Comparison of ENCODE assay signal across 8 cellular contexts in the genomic region with DNA sequence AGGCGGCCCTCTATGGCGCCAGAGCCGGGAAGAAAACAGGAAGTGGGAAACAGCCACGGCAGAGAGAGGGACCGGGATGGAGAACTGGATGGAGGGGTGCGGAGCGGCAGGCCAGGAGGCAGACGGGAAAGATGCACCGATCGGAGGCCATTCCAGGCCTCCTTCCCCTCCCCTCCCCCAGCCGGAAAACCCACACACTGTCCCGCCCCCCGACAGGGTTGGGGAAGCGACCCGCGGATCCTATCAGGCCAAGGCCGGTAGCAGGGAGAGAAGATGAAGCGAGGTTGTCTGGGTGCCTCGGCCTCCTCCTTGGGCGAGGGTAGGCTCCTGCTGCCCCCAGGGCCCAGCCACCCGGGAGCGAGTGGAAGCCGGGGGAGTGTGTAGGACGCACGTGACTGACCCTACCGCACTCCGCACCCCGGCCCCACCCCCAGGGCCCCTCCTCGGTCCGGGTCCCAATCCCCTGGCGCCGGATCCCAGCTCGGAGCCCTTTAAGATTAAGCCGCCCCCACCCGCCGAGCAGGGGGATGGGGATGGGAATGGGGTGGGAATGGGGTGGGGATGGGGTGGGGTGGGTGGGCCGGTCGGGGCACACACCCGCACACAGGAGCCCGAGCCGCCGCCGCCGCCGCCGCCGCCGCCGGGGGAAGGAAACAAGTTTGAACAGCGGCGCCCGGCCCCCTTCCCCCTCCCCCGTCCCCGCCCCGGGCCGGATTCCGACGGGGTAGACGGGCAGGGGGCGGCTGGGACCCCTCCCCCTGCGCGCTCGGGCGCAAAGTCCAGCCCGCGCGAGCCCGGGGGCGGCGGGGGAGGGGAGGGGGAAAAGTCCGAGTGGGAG. TPM values are rescaled to one million over a fixed set of nuclear protein-coding genes. Genes with fewer than 3 reads are reported as not detected.
DNase-seq lines count a peak whose midpoint lies in the region; ATAC-seq, FAIRE-seq and TF ChIP-seq lines count a peak whose summit lies in the region.

No MANE protein-coding gene starts in this region.

- BruUV-seq in GM12878 (replicated peaks; lab: Mats Ljungman, UMichigan), result no TSS peak

- CTCF ChIA-PET in GM12878 (lab: Yijun Ruan, JAX), result no interaction called here

- SMC1A ChIA-PET in GM12878 (lab: Charles Lee; ENCODE audit: uncharacterized antibody, unreplicated experiment), result no interaction called here

- peak; percentile 69 for TF ChIP-seq POLR2A in GM12878 (IDR thresholded peaks at IDR 0.05; ENCODE audit: low read depth, low read length)

- H3K27ac Mint-ChIP-seq in IgD-negative memory B cell, result peak overlapping the region; percentile 92 to 99 (median 92)

- peak overlapping the region; percentile 94 for H3K27ac ChIP-seq in GM12878 (ENCODE audit: control insufficient read depth, insufficient read depth)
- H3K27ac ChIP-seq in iPS-18a (ENCODE audit: low read length), result peak overlapping the region; percentile 82
- peak overlapping the region; percentile 94 for H3K27ac ChIP-seq in skeletal muscle tissue (ENCODE audit: low read depth, low read length)

- TF ChIP-seq EP300 in GM12878 (IDR thresholded peaks at IDR 0.05; ENCODE audit: borderline replicate concordance in 1 of 2, control insufficient read depth in 1 of 2, low read depth in 2 of 2, low read length in 2 of 2), result no peak

- no peaks in the 10 kb centered on the region for H3K9me3 Mint-ChIP-seq in IgD-negative memory B cell

- peak overlapping the region; percentile 91 for H3K4me2 ChIP-seq in GM12878 (ENCODE audit: control insufficient read depth, insufficient read depth)

- peak; percentile 48 for ATAC-seq in GM12878

- in situ Hi-C loops in GM12878 (cut with MboI), result no loop called here

- peaks cover 0 to 7% of the 10 kb centered on the region in 2 experiments; a peak in 2 of 4 replicates for H3K36me3 ChIP-seq in GM12878 (ENCODE audit: control insufficient read depth in 2 of 2, insufficient read depth in 2 of 2, low read length in 1 of 2)
- peaks cover 3% of the 10 kb centered on the region for H3K36me3 ChIP-seq in iPS-18a (ENCODE audit: control insufficient read depth, low read depth, low read length)
- H3K36me3 ChIP-seq in skeletal muscle tissue (ENCODE audit: control insufficient read depth in 3 of 3, insufficient read depth in 3 of 3, low read length in 3 of 3), result peaks cover 0 to 9% (median 4%) of the 10 kb centered on the region in 3 donors

- DNase-seq in NCI-H2196 (lab: John Stamatoyannopoulos, UW; ENCODE audit: unreplicated experiment) (peak; percentile 35), NCI-H2196 treated with DMSO at 0.1 percent for 48 hours (lab: John Stamatoyannopoulos, UW; ENCODE audit: unreplicated experiment) (no peak), T-helper 9 cell (peak; percentile 64), GM12878 (ENCODE audit: low read depth, low spot score) (no peak), cerebellar nuclear complex (lab: John Stamatoyannopoulos, UW) (no peak)

- H3K4me3 ChIP-seq in GM12878 (peak overlapping the region; percentile 99), iPS-18a (ENCODE audit: low read length) (peak overlapping the region; percentile 89), skeletal muscle tissue (ENCODE audit: low read length in 3 of 3) (peak overlapping the region; percentile 68 to 82 (median 78))

- H3K4me1 Mint-ChIP-seq in IgD-negative memory B cell, result peaks cover 14 to 18% (median 17%) of the 10 kb centered on the region in 3 donors

- RAD21 ChIA-PET in GM12878 (lab: Charles Lee; ENCODE audit: unreplicated experiment), result no interaction called here

- H3K4me1 ChIP-seq in GM12878 (ENCODE audit: control insufficient read depth, insufficient read depth, low read length), result peaks cover 16% of the 10 kb centered on the region
- peaks cover 17% of the 10 kb centered on the region for H3K4me1 ChIP-seq in iPS-18a (ENCODE audit: control insufficient read depth, low read depth, low read length)
- peaks cover 32 to 46% (median 40%) of the 10 kb centered on the region in 3 donors for H3K4me1 ChIP-seq in skeletal muscle tissue (ENCODE audit: control insufficient read depth in 3 of 3, insufficient read depth in 3 of 3, low read length in 3 of 3)

- FAIRE-seq in GM12878 (lab: Jason Lieb, UNC), result no peak

- peak overlapping the region; percentile 56 for H2AFZ ChIP-seq in GM12878 (ENCODE audit: control insufficient read depth, low read depth, low read length)

- H3K27me3 ChIP-seq in GM12878 (replicated peaks in 1 of 2; ENCODE audit: control insufficient read depth in 2 of 2, insufficient read depth in 2 of 2, low read length in 1 of 2) (no peaks in the 10 kb centered on the region), iPS-18a (ENCODE audit: control insufficient read depth, insufficient read depth, low read length) (peaks cover 12% of the 10 kb centered on the region), skeletal muscle tissue (ENCODE audit: control insufficient read depth in 3 of 3, insufficient read depth in 3 of 3, low read length in 3 of 3) (peaks cover 0 to 42% (median 27%) of the 10 kb centered on the region in 3 donors)

- H3K9me3 ChIP-seq in GM12878 (replicated peaks; ENCODE audit: control insufficient read depth, insufficient read depth, low read length) (no peaks in the 10 kb centered on the region), iPS-18a (ENCODE audit: control insufficient read depth, low read depth, low read length) (no peaks in the 10 kb centered on the region), skeletal muscle tissue (ENCODE audit: control insufficient read depth in 3 of 3, low read length in 3 of 3) (no peaks in the 10 kb centered on the region)

- intact Hi-C loops in GM12878 (cut with micrococcal nuclease; ENCODE audit: unreplicated experiment), result no loop called here

- no peaks in the 10 kb centered on the region for H4K20me1 ChIP-seq in GM12878 (ENCODE audit: control insufficient read depth, insufficient read depth)

- peak overlapping the region; percentile 85 to 95 (median 90) for H3K4me3 Mint-ChIP-seq in IgD-negative memory B cell

- peaks cover 10% of the 10 kb centered on the region for H3K27me3 Mint-ChIP-seq in IgD-negative memory B cell

- no peak for TF ChIP-seq RAD21 in GM12878 (IDR thresholded peaks at IDR 0.05; ENCODE audit: insufficient read depth, low read depth, low read length)

- no peak for TF ChIP-seq CTCF in GM12878 (IDR thresholded peaks at IDR 0.05 in 2 of 3, conservative IDR thresholded peaks at IDR 0.05 in 1 of 3; ENCODE audit: control insufficient read depth in 2 of 3, extremely low read depth in 1 of 3, insufficient read depth in 1 of 3, low read depth in 3 of 3, low read length in 3 of 3)

- no peaks in the 10 kb centered on the region for H3K36me3 Mint-ChIP-seq in IgD-negative memory B cell

- WGBS in GM12878 (ENCODE audit: insufficient coverage, insufficient replicate concordance, low lambda C conversion rate, missing lambda C conversion rate), result 2% methylated on average over 27 of the region's 71 CpGs

- POLR2A ChIA-PET in GM12878 (lab: Charles Lee), result no interaction called here

- H3K9ac ChIP-seq in GM12878 (ENCODE audit: control insufficient read depth, insufficient read depth, low read length) (peak overlapping the region; percentile 94), iPS-18a (ENCODE audit: low read length) (peak overlapping the region; percentile 90), skeletal muscle tissue (ENCODE audit: low read depth in 1 of 3, low read length in 3 of 3) (peak overlapping the region; percentile 71 to 77 (median 77))

- H3K79me2 ChIP-seq in GM12878 (ENCODE audit: control insufficient read depth, insufficient read depth, low read length), result peaks cover 43% of the 10 kb centered on the region

RNA-seq across cellular contexts. Expression of gene ERF, which starts 1.5 kb away (rescaled TPM):
- polyA plus RNA-seq in IgD-negative memory B cell, result 6.7 TPM
- total RNA-seq in GM12878 (2013; cell fraction: nucleolus; rRNA removed), result 29.9 and 31.1 TPM in 2 replicates
- total RNA-seq in GM12878 (2014; rRNA removed), result 15.9 and 22.2 TPM in 2 replicates
- total RNA-seq in GM12878 (2014; rRNA removed; fragmentation: Illumina TruSeq; extraction: Trizol), result 12.1 and 12.8 TPM in 2 replicates
- total RNA-seq in GM12878 (2021), result 51.8 and 56.3 TPM in 2 replicates
- 3.6 TPM for polyA plus RNA-seq in GM12878 (2011; ENCODE audit: low read depth)
- 15.1 and 34.5 TPM in 2 replicates for polyA plus RNA-seq in GM12878 (2011; rRNA removed)
- polyA plus RNA-seq in GM12878 (2011; cell fraction: cytosol; rRNA removed), result 23.3 and 39.9 TPM in 2 replicates
- polyA plus RNA-seq in GM12878 (2011; cell fraction: nucleus; rRNA removed), result 164 and 188 TPM in 2 replicates
- polyA plus RNA-seq in GM12878 (2012), result 21.7 and 22.0 TPM in 2 replicates
- polyA plus RNA-seq in GM12878 (2014; fragmentation: Illumina TruSeq; extraction: Trizol), result 4.9 and 17.8 TPM in 2 replicates
- polyA plus RNA-seq in GM12878 (2014; fragmentation: Nextera tagmentation; extraction: Ambion mirVana), result under 1 TPM; 0.02 to 0.04 TPM
- 33.0 and 40.2 TPM in 2 replicates for polyA plus RNA-seq in GM12878 (2014; rRNA removed)
- polyA plus RNA-seq in GM12878 (2016; fragmentation: Nextera tagmentation; extraction: Ambion mirVana), result 1 to 10 TPM; 8.3 to 8.9 TPM
- 27.0 and 49.3 TPM in 2 replicates for polyA minus RNA-seq in GM12878 (2011; rRNA and poly(A)+ RNA removed)
- polyA minus RNA-seq in GM12878 (2011; cell fraction: cytosol; rRNA and poly(A)+ RNA removed), result 19.8 and 25.4 TPM in 2 replicates
- 34.6 and 45.5 TPM in 2 replicates for polyA minus RNA-seq in GM12878 (2011; cell fraction: nucleus; rRNA and poly(A)+ RNA removed)
- total RNA-seq in skeletal muscle tissue, result 12.0 TPM

RNA-seq across cellular contexts. Expression of gene GSK3A, which starts 11.1 kb away (rescaled TPM):
- polyA plus RNA-seq in IgD-negative memory B cell (24.5 TPM), GM12878 (2011; rRNA removed) (17.5 and 41.3 TPM in 2 replicates), GM12878 (2014; fragmentation: Illumina TruSeq; extraction: Trizol) (35.2 and 47.9 TPM in 2 replicates), GM12878 (2014; fragmentation: Nextera tagmentation; extraction: Ambion mirVana) (1 to 10 TPM in 1 of 2 experiments, under 1 TPM in 1; 1.00 to 1.2 TPM), GM12878 (2014; rRNA removed) (40.9 and 48.8 TPM in 2 replicates), GM12878 (2016; fragmentation: Nextera tagmentation; extraction: Ambion mirVana) (10 to 100 TPM in 1 of 2 experiments, 1 to 10 TPM in 1; 3.8 to 11.4 TPM)
- 7.7 and 11.1 TPM in 2 replicates for total RNA-seq in GM12878 (2013; cell fraction: nucleolus; rRNA removed)
- total RNA-seq in GM12878 (2014; rRNA removed) (11.5 and 15.0 TPM in 2 replicates), GM12878 (2014; rRNA removed; fragmentation: Illumina TruSeq; extraction: Trizol) (15.3 and 15.8 TPM in 2 replicates), GM12878 (2021) (35.6 and 38.6 TPM in 2 replicates), skeletal muscle tissue (5.2 TPM)
- polyA plus RNA-seq in GM12878 (2011; ENCODE audit: low read depth), result 12.6 TPM
- polyA plus RNA-seq in GM12878 (2011; cell fraction: cytosol; rRNA removed), result 44.7 and 48.5 TPM in 2 replicates
- 32.0 and 39.9 TPM in 2 replicates for polyA plus RNA-seq in GM12878 (2011; cell fraction: nucleus; rRNA removed)
- polyA plus RNA-seq in GM12878 (2012), result 24.5 and 27.4 TPM in 2 replicates
- 18.6 and 31.7 TPM in 2 replicates for polyA minus RNA-seq in GM12878 (2011; rRNA and poly(A)+ RNA removed)
- 14.7 and 17.7 TPM in 2 replicates for polyA minus RNA-seq in GM12878 (2011; cell fraction: cytosol; rRNA and poly(A)+ RNA removed)
- polyA minus RNA-seq in GM12878 (2011; cell fraction: nucleus; rRNA and poly(A)+ RNA removed), result 4.2 and 6.6 TPM in 2 replicates

RNA-seq across cellular contexts. Expression of gene CIC, which starts 15.6 kb away (rescaled TPM):
- polyA plus RNA-seq in IgD-negative memory B cell (4.5 TPM), GM12878 (2011; rRNA removed) (2.4 and 3.8 TPM in 2 replicates), GM12878 (2014; fragmentation: Illumina TruSeq; extraction: Trizol) (1.7 and 7.4 TPM in 2 replicates), GM12878 (2014; fragmentation: Nextera tagmentation; extraction: Ambion mirVana) (under 1 TPM; 0.18 to 0.24 TPM), GM12878 (2014; rRNA removed) (24.0 and 27.7 TPM in 2 replicates), GM12878 (2016; fragmentation: Nextera tagmentation; extraction: Ambion mirVana) (1 to 10 TPM; 6.9 to 8.1 TPM)
- 33.3 and 49.5 TPM in 2 replicates for total RNA-seq in GM12878 (2013; cell fraction: nucleolus; rRNA removed)
- total RNA-seq in GM12878 (2014; rRNA removed) (8.0 and 9.5 TPM in 2 replicates), GM12878 (2014; rRNA removed; fragmentation: Illumina TruSeq; extraction: Trizol) (4.3 and 6.5 TPM in 2 replicates), GM12878 (2021) (47.3 and 50.6 TPM in 2 replicates), skeletal muscle tissue (10.4 TPM)
- 9.5 TPM for polyA plus RNA-seq in GM12878 (2011; ENCODE audit: low read depth)
- 6.7 and 9.9 TPM in 2 replicates for polyA plus RNA-seq in GM12878 (2011; cell fraction: cytosol; rRNA removed)
- 76.7 and 94.7 TPM in 2 replicates for polyA plus RNA-seq in GM12878 (2011; cell fraction: nucleus; rRNA removed)
- 29.1 and 30.8 TPM in 2 replicates for polyA plus RNA-seq in GM12878 (2012)
- polyA minus RNA-seq in GM12878 (2011; rRNA and poly(A)+ RNA removed), result 2.1 and 9.8 TPM in 2 replicates
- polyA minus RNA-seq in GM12878 (2011; cell fraction: cytosol; rRNA and poly(A)+ RNA removed), result 10.2 and 11.2 TPM in 2 replicates
- polyA minus RNA-seq in GM12878 (2011; cell fraction: nucleus; rRNA and poly(A)+ RNA removed), result 13.1 and 24.6 TPM in 2 replicates

RNA-seq across cellular contexts. Expression of gene ZNF526, which starts 33.4 kb away (rescaled TPM):
- polyA plus RNA-seq in IgD-negative memory B cell (8.0 TPM), GM12878 (2011; rRNA removed) (2.1 and 4.2 TPM in 2 replicates), GM12878 (2014; fragmentation: Illumina TruSeq; extraction: Trizol) (2.4 and 4.2 TPM in 2 replicates), GM12878 (2014; fragmentation: Nextera tagmentation; extraction: Ambion mirVana) (1 to 10 TPM; 1.8 to 2.0 TPM), GM12878 (2014; rRNA removed) (5.6 and 7.2 TPM in 2 replicates), GM12878 (2016; fragmentation: Nextera tagmentation; extraction: Ambion mirVana) (10 to 100 TPM; 12.8 to 13.3 TPM)
- 33.6 and 41.2 TPM in 2 replicates for total RNA-seq in GM12878 (2013; cell fraction: nucleolus; rRNA removed)
- total RNA-seq in GM12878 (2014; rRNA removed) (8.3 and 9.6 TPM in 2 replicates), GM12878 (2014; rRNA removed; fragmentation: Illumina TruSeq; extraction: Trizol) (5.3 and 5.4 TPM in 2 replicates), GM12878 (2021) (14.7 and 18.3 TPM in 2 replicates), skeletal muscle tissue (7.8 TPM)
- 4.1 TPM for polyA plus RNA-seq in GM12878 (2011; ENCODE audit: low read depth)
- 4.2 and 4.4 TPM in 2 replicates for polyA plus RNA-seq in GM12878 (2011; cell fraction: cytosol; rRNA removed)
- polyA plus RNA-seq in GM12878 (2011; cell fraction: nucleus; rRNA removed), result 6.0 and 7.3 TPM in 2 replicates
- polyA plus RNA-seq in GM12878 (2012), result 7.0 and 7.6 TPM in 2 replicates
- polyA minus RNA-seq in GM12878 (2011; rRNA and poly(A)+ RNA removed), result 10.8 and 14.2 TPM in 2 replicates
- 4.4 and 5.5 TPM in 2 replicates for polyA minus RNA-seq in GM12878 (2011; cell fraction: cytosol; rRNA and poly(A)+ RNA removed)
- polyA minus RNA-seq in GM12878 (2011; cell fraction: nucleus; rRNA and poly(A)+ RNA removed), result 5.4 and 10.8 TPM in 2 replicates

RNA-seq across cellular contexts. Expression of gene DEDD2, which starts 36.0 kb away (rescaled TPM):
- 159 TPM for polyA plus RNA-seq in IgD-negative memory B cell
- 18.7 and 18.8 TPM in 2 replicates for total RNA-seq in GM12878 (2013; cell fraction: nucleolus; rRNA removed)
- total RNA-seq in GM12878 (2014; rRNA removed), result 17.6 and 22.1 TPM in 2 replicates
- 9.5 and 9.6 TPM in 2 replicates for total RNA-seq in GM12878 (2014; rRNA removed; fragmentation: Illumina TruSeq; extraction: Trizol)
- 15.3 and 18.2 TPM in 2 replicates for total RNA-seq in GM12878 (2021)
- 10.7 TPM for polyA plus RNA-seq in GM12878 (2011; ENCODE audit: low read depth)
- 10.1 and 20.0 TPM in 2 replicates for polyA plus RNA-seq in GM12878 (2011; rRNA removed)
- 31.5 and 40.2 TPM in 2 replicates for polyA plus RNA-seq in GM12878 (2011; cell fraction: cytosol; rRNA removed)
- polyA plus RNA-seq in GM12878 (2011; cell fraction: nucleus; rRNA removed), result 23.7 and 26.9 TPM in 2 replicates
- 21.1 and 21.2 TPM in 2 replicates for polyA plus RNA-seq in GM12878 (2012)
- polyA plus RNA-seq in GM12878 (2014; fragmentation: Illumina TruSeq; extraction: Trizol), result 5.1 and 12.5 TPM in 2 replicates
- 1 to 10 TPM; 2.5 to 3.1 TPM for polyA plus RNA-seq in GM12878 (2014; fragmentation: Nextera tagmentation; extraction: Ambion mirVana)
- 24.0 and 28.6 TPM in 2 replicates for polyA plus RNA-seq in GM12878 (2014; rRNA removed)
- 10 to 100 TPM; 22.0 to 24.7 TPM for polyA plus RNA-seq in GM12878 (2016; fragmentation: Nextera tagmentation; extraction: Ambion mirVana)
- 13.1 and 26.9 TPM in 2 replicates for polyA minus RNA-seq in GM12878 (2011; rRNA and poly(A)+ RNA removed)
- polyA minus RNA-seq in GM12878 (2011; cell fraction: cytosol; rRNA and poly(A)+ RNA removed), result 6.9 and 8.0 TPM in 2 replicates
- polyA minus RNA-seq in GM12878 (2011; cell fraction: nucleus; rRNA and poly(A)+ RNA removed), result 8.7 and 9.5 TPM in 2 replicates
- total RNA-seq in skeletal muscle tissue, result 21.4 TPM

Comparison
In these comparisons a context has a peak if more than half of its experiments do, and no peak if none do; other contexts are left out.
1. DNase-seq: peak in NCI-H2196 (single experiment) and T-helper 9 cell (single experiment); none in NCI-H2196 treated with DMSO at 0.1 percent for 48 hours (single experiment), GM12878 (single experiment) and cerebellar nuclear complex (0 of 2).
2. Peak in every context shown above with its lines, with median percentiles within 50 percentile points of each other: H3K27ac ChIP-seq, H3K4me3 ChIP-seq and H3K9ac ChIP-seq.